In genomic region chr14:77377502-77377844, GRCh38 we compare ENCODE assay signal across 8 cellular contexts. TPM values are rescaled to one million over a fixed set of nuclear protein-coding genes. Genes with fewer than 3 reads are reported as not detected.
A peak's percentile ranks its signal among the peaks of the same experiment; 100 is the strongest.
DNase-seq lines count a peak whose midpoint lies in the region; ATAC-seq, FAIRE-seq and TF ChIP-seq lines count a peak whose summit lies in the region.

No MANE protein-coding gene starts in this region.

- H3K27ac Mint-ChIP-seq in osteocyte (ENCODE audit: unreplicated experiment), result no peak overlapping the region
- H3K27ac Mint-ChIP-seq in activated CD4-positive, alpha-beta T cell treated with anti-CD3 and anti-CD28 coated beads for 36 hours, result no peak overlapping the region

- CTCF ChIA-PET in activated CD4-positive, alpha-beta T cell treated with anti-CD3 and anti-CD28 coated beads for 36 hours (lab: Charles Lee), result interaction anchor here (0.6 to 2.0 kb wide), 10 partner anchors 24 to 606 kb away, joined by 3 to 7 read pairs (median 4); no protein-coding TSS in a partner anchor

- no peaks in the 10 kb centered on the region for H3K9me3 Mint-ChIP-seq in osteocyte (ENCODE audit: unreplicated experiment)
- H3K9me3 Mint-ChIP-seq in activated CD4-positive, alpha-beta T cell treated with anti-CD3 and anti-CD28 coated beads for 36 hours (ENCODE audit: low read depth), result peaks cover 4% of the 10 kb centered on the region

- H3F3A ChIP-seq in OCI-LY1 (ENCODE audit: insufficient read depth, low read length), result no peaks in the 10 kb centered on the region

- H3K9me3 ChIP-seq in OCI-LY1 (ENCODE audit: low read length) (no peaks in the 10 kb centered on the region), prostate gland (no peaks in the 10 kb centered on the region)

- H3K36me3 ChIP-seq in OCI-LY1 (ENCODE audit: insufficient read depth, low read length), result peaks cover 8% of the 10 kb centered on the region; the same call in 1 of the 2 replicates
- no peaks in the 10 kb centered on the region for H3K36me3 ChIP-seq in prostate gland

- H3K27me3 Mint-ChIP-seq in osteocyte (ENCODE audit: unreplicated experiment), result no peaks in the 10 kb centered on the region
- no peaks in the 10 kb centered on the region for H3K27me3 Mint-ChIP-seq in activated CD4-positive, alpha-beta T cell treated with anti-CD3 and anti-CD28 coated beads for 36 hours

- intact Hi-C loops in prostate gland (cut with DNase I), result loop anchor here (2.0 to 5.0 kb wide), 2 partner anchors 55 to 80 kb away; partner anchors contain the start of genes AHSA1 and VIPAS39
- intact Hi-C loops in activated CD4-positive, alpha-beta T cell treated with anti-CD3 and anti-CD28 coated beads for 36 hours (cut with DNase I, micrococcal nuclease), result loop anchor here (1.0 to 10.0 kb wide), 10 partner anchors 56 to 423 kb away; partner anchors contain the start of genes GSTZ1 (in 2 of the 2), VIPAS39 (in 2 of the 2), ADCK1 (in 1 of the 2) and ALKBH1 (in 1 of the 2)

- H3K27me3 ChIP-seq in OCI-LY1 (ENCODE audit: insufficient read depth, low read length), result no peaks in the 10 kb centered on the region
- H3K27me3 ChIP-seq in prostate gland (replicated peaks; ENCODE audit: insufficient read depth), result no peaks in the 10 kb centered on the region

- H2AFZ ChIP-seq in OCI-LY1 (ENCODE audit: low read length), result peak overlapping the region; percentile 57; the same call in 1 of the 2 replicates

- no peak for FAIRE-seq in GM19239 (lab: Jason Lieb, UNC)

- WGBS in prostate gland, result 14% methylated on average over 10 of the region's 10 CpGs

- H3K9ac ChIP-seq in OCI-LY1 (ENCODE audit: low read length), result peak overlapping the region; percentile 88

- H3K27ac ChIP-seq in OCI-LY1 (ENCODE audit: low read depth, low read length, poor library complexity, severe bottlenecking), result no peak overlapping the region
- no peak overlapping the region for H3K27ac ChIP-seq in prostate gland

- DNase-seq in GM03348 (ENCODE audit: low spot score) (peak; percentile 7), fibroblast of mammary gland (ENCODE audit: low read depth) (no peak), prostate gland (ENCODE audit: low spot score) (no peak), osteocyte (ENCODE audit: extremely low spot score, unreplicated experiment) (no peak), GM19239 (ENCODE audit: insufficient read length, low spot score) (no peak), mesenteric fat pad (ENCODE audit: low spot score) (no peak)
- no peak for DNase-seq in activated CD4-positive, alpha-beta T cell treated with anti-CD3 and anti-CD28 coated beads for 36 hours

- H4K20me1 ChIP-seq in OCI-LY1 (ENCODE audit: insufficient read depth, low read length), result no peaks in the 10 kb centered on the region

- H3K79me2 ChIP-seq in OCI-LY1 (ENCODE audit: insufficient read depth, low read length), result peaks cover 36% of the 10 kb centered on the region

- H3K4me1 ChIP-seq in OCI-LY1 (ENCODE audit: insufficient read depth, low read length, severe bottlenecking) (peaks cover 35% of the 10 kb centered on the region), prostate gland (replicated peaks) (peaks cover 2% of the 10 kb centered on the region)

- peak overlapping the region; percentile 73 for H3K4me2 ChIP-seq in OCI-LY1 (ENCODE audit: low read length)

- H3K4me3 ChIP-seq in OCI-LY1 (ENCODE audit: low read depth, low read length, poor library complexity, severe bottlenecking) (peak overlapping the region; percentile 82), fibroblast of mammary gland (ENCODE audit: control insufficient read depth, low read depth, low read length) (peak overlapping the region; percentile 90), prostate gland (peak overlapping the region; percentile 73)

- H3K4me1 Mint-ChIP-seq in osteocyte (ENCODE audit: unreplicated experiment), result peaks cover 28% of the 10 kb centered on the region
- peaks cover 35% of the 10 kb centered on the region for H3K4me1 Mint-ChIP-seq in activated CD4-positive, alpha-beta T cell treated with anti-CD3 and anti-CD28 coated beads for 36 hours

- TF ChIP-seq CTCF in OCI-LY1 (IDR thresholded peaks at IDR 0.05; ENCODE audit: low read length) (no peak), fibroblast of mammary gland (conservative IDR thresholded peaks at IDR 0.05; ENCODE audit: control insufficient read depth, insufficient read depth, low read depth, low read length) (no peak), prostate gland (IDR thresholded peaks at IDR 0.05) (no peak), osteocyte (IDR thresholded peaks at IDR 0.05) (no peak)

- no peak overlapping the region for H3K4me3 Mint-ChIP-seq in osteocyte (ENCODE audit: unreplicated experiment)
- no peak overlapping the region for H3K4me3 Mint-ChIP-seq in activated CD4-positive, alpha-beta T cell treated with anti-CD3 and anti-CD28 coated beads for 36 hours

- H3K9me2 ChIP-seq in OCI-LY1 (ENCODE audit: low read depth, low read length), result no peaks in the 10 kb centered on the region

- peaks cover 7% of the 10 kb centered on the region for H3K36me3 Mint-ChIP-seq in osteocyte (ENCODE audit: unreplicated experiment)
- H3K36me3 Mint-ChIP-seq in activated CD4-positive, alpha-beta T cell treated with anti-CD3 and anti-CD28 coated beads for 36 hours (ENCODE audit: low read depth), result peaks cover 26% of the 10 kb centered on the region

- POLR2A ChIA-PET in activated CD4-positive, alpha-beta T cell treated with anti-CD3 and anti-CD28 coated beads for 36 hours (lab: Charles Lee), result interaction anchor here (0.6 to 2.0 kb wide), 5 partner anchors 56 to 422 kb away, joined by 3 to 10 read pairs (median 3); partner anchors contain the start of genes ADCK1, GSTZ1 and POMT2

- ATAC-seq in activated CD4-positive, alpha-beta T cell treated with anti-CD3 and anti-CD28 coated beads for 36 hours, result no peak

- no peak for TF ChIP-seq POLR2A in prostate gland (IDR thresholded peaks at IDR 0.05)

RNA-seq across cellular contexts. Expression of gene SAMD15, which starts 0.3 kb away (rescaled TPM):
- total RNA-seq in prostate gland (1 to 10 TPM in 1 of 2 donors, under 1 TPM in 1; 0.96 to 2.9 TPM), osteocyte (1.9 and 2.2 TPM in 2 replicates), mesenteric fat pad (1.5 TPM)
- under 1 TPM; 0.25 TPM for total RNA-seq in activated CD4-positive, alpha-beta T cell treated with anti-CD3 and anti-CD28 coated beads for 36 hours

RNA-seq across cellular contexts. Expression of gene TMED8, which starts 0.6 kb away (rescaled TPM):
- total RNA-seq in prostate gland, result 10 to 100 TPM; 14.7 to 35.2 TPM
- 10.0 and 10.9 TPM in 2 replicates for total RNA-seq in osteocyte
- total RNA-seq in mesenteric fat pad, result 15.3 TPM
- total RNA-seq in activated CD4-positive, alpha-beta T cell treated with anti-CD3 and anti-CD28 coated beads for 36 hours, result 10 to 100 TPM; 25.3 to 27.9 TPM

RNA-seq across cellular contexts. Expression of gene NOXRED1, which starts 45.9 kb away (rescaled TPM):
- total RNA-seq in prostate gland (1 to 10 TPM in 1 of 2 donors, not detected in 1; 3.5 TPM), osteocyte (0.35 and 0.84 TPM in 2 replicates), mesenteric fat pad (0.29 TPM)
- total RNA-seq in activated CD4-positive, alpha-beta T cell treated with anti-CD3 and anti-CD28 coated beads for 36 hours, result under 1 TPM; 0.46 to 0.66 TPM

RNA-seq across cellular contexts. Expression of gene GSTZ1, which starts 56.6 kb away (rescaled TPM):
- 10 to 100 TPM; 50.1 to 78.1 TPM for total RNA-seq in prostate gland
- 15.8 and 16.6 TPM in 2 replicates for total RNA-seq in osteocyte
- 12.0 TPM for total RNA-seq in mesenteric fat pad
- total RNA-seq in activated CD4-positive, alpha-beta T cell treated with anti-CD3 and anti-CD28 coated beads for 36 hours, result 10 to 100 TPM; 17.5 to 22.9 TPM

RNA-seq across cellular contexts. Expression of gene POMT2, which starts 56.8 kb away (rescaled TPM):
- total RNA-seq in prostate gland (100 to 1,000 TPM in 1 of 2 donors, 1 to 10 TPM in 1; 8.4 to 101 TPM), osteocyte (29.2 and 32.4 TPM in 2 replicates), mesenteric fat pad (27.2 TPM)
- total RNA-seq in activated CD4-positive, alpha-beta T cell treated with anti-CD3 and anti-CD28 coated beads for 36 hours, result 10 to 100 TPM; 11.7 to 18.2 TPM
